Comparison of ENCODE assay signal across 10 cellular contexts in genomic region chr13:33612641-33613638, GRCh38.
DNase-seq lines count a peak whose midpoint lies in the region; ATAC-seq lines count a peak whose summit lies in the region.
"Had no signal": no experiment of that assay in that cellular context is flagged by ENCODE, and none has a peak within 500 bp of the region (broad histone marks: within the 10 kb centered on the region; RNA-seq: fewer than 3 reads in every experiment).

No MANE protein-coding gene starts in this region.

- in situ Hi-C loops in ACHN (cut with HindIII; ENCODE audit: low pct_ligation_motif_present, low pct_unique_long_range_greater_than_20kb, low sequenced_read_pairs) = no loop called here

- peak; percentile 36 for DNase-seq in epidermal melanocyte (ENCODE audit: insufficient read length, low spot score)
- no peak for DNase-seq in ACHN
- no peak for DNase-seq in AG20443 (ENCODE audit: low spot score)
- DNase-seq in iPS-NIHi11 (ENCODE audit: low spot score) = no peak
- DNase-seq in cardiac septum (ENCODE audit: low spot score) = no peak
- DNase-seq: foreskin fibroblast, midbrain had no signal

- intact Hi-C loops in cardiac septum (cut with DNase I) = no loop called here

- ATAC-seq in GM18520 (IDR thresholded peaks at IDR 0.05; ENCODE audit: unreplicated experiment) (peak; percentile 68), GM19468 (IDR thresholded peaks at IDR 0.05; ENCODE audit: extremely low read depth, unreplicated experiment) (peak; percentile 27), HG03469 (IDR thresholded peaks at IDR 0.05; ENCODE audit: unreplicated experiment) (peak; percentile 52)
